Comparison of ENCODE assay signal across 14 cellular contexts in the genomic region with DNA sequence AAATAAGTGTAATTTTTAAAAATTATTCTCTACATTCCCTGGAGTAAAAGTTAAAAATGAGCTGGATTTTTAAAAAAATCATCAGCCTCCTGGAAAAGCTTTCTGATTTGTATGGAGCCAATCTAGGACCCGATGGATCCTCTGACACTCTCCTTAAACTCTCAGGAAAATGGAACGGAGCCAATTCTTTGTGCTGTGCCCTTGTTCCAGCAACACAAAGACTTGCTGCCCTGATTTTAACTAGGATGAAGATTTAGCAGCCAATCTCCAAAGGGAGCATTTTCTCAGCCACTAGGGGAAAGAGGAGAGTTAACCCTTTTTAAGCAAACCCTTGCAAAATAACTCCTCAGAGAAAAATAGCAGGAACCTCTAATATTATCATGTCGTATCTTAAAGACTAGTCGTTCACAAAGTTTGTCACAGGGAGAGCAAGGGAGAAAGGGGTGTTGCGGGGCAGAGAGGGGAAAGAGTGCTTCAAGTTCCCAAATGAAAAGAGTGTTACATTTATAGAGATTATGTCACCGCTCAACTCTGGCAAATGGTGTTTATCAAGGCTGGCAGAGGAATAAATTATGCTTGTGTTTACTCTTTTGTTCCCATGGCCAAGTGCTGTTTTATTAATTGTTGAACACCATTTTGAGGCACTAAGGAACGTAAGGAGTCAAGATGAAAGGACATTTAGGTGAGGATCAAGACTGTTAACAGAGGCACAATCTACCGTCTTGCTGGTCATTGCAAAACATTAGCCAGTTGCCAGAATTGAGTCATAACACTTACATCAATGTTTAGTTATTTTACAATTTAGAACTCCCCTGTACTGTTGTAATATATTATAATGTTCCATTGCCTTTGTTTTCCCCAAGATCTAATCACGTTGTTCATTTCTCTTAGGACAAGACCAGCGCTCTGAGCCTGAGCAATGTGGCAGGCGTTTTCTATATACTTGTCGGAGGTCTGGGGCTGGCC.
DNase-seq lines count a peak whose midpoint lies in the region; ATAC-seq lines count a peak whose summit lies in the region.
"Had no signal": no experiment of that assay in that cellular context is flagged by ENCODE, and none has a peak within 500 bp of the region (broad histone marks: within the 10 kb centered on the region; RNA-seq: fewer than 3 reads in every experiment).

No MANE protein-coding gene starts in this region.

- peak; percentile 8 for DNase-seq in G401 (ENCODE audit: low spot score)
- peak; percentile 28 for DNase-seq in amniotic epithelial cell (ENCODE audit: low read depth)
- peak; percentile 39 for DNase-seq in globus pallidus (ENCODE audit: low spot score)
- no peak for DNase-seq in sciatic nerve (ENCODE audit: low spot score)
- no peak for DNase-seq in activated effector memory CD4-positive, alpha-beta T cell treated with Interleukin-2 at 50 U/mL for 16 hours
- no peak for DNase-seq in CD1c-positive myeloid dendritic cell (ENCODE audit: extremely low spot score)
- no peak for DNase-seq in NCI-H510A treated with DMSO at 0.1 percent for 48 hours (lab: John Stamatoyannopoulos, UW)
- no peak for DNase-seq in Karpas-422
- DNase-seq: Caco-2; stimulated activated CD4-positive, alpha-beta T cell treated with anti-CD3 and anti-CD28 coated beads, Interleukin-1b, Interleukin-23, amount 100 ng/mL, for 48 hours; stimulated activated naive CD8-positive, alpha-beta T cell treated with anti-CD3 and anti-CD28 coated beads, Interleukin-15, Interleukin-2, amounts not matched to agents 100 U/mL and 50 U/mL, for 24 hours had no signal

- no peak overlapping the region for H3K27ac ChIP-seq in Karpas-422 (ENCODE audit: low read length)
- H3K27ac ChIP-seq: epithelial cell of prostate, SJSA1, VCaP had no signal

- intact Hi-C loops in sciatic nerve (cut with DNase I), result no loop called here

- H3K9me3 ChIP-seq in Karpas-422 (ENCODE audit: low read length), result no peaks in the 10 kb centered on the region
- H3K9me3 ChIP-seq: Caco-2, SJSA1 had no signal

- no peaks in the 10 kb centered on the region for H3K27me3 ChIP-seq in Karpas-422 (ENCODE audit: low read length)
- H3K27me3 ChIP-seq: SJSA1 had no signal

- peak; percentile 60 for ATAC-seq in sciatic nerve
- ATAC-seq: stimulated activated naive CD8-positive, alpha-beta T cell treated with anti-CD3 and anti-CD28 coated beads, Interleukin-15, Interleukin-2, amounts not matched to agents 100 U/mL and 50 U/mL, for 24 hours had no signal

- no peaks in the 10 kb centered on the region for H3K9me2 ChIP-seq in Karpas-422 (replicated peaks; ENCODE audit: insufficient read depth, low read length)

- H3K4me3 ChIP-seq in Karpas-422 (ENCODE audit: low read length), result no peak overlapping the region
- H3K4me3 ChIP-seq: SJSA1 had no signal

- no peaks in the 10 kb centered on the region for H3K79me2 ChIP-seq in Karpas-422 (ENCODE audit: low read length)

- no peak overlapping the region for H3K9ac ChIP-seq in Karpas-422 (ENCODE audit: low read length)

- H3K36me3 ChIP-seq in Karpas-422 (ENCODE audit: insufficient read depth, low read length), result no peaks in the 10 kb centered on the region
- H3K36me3 ChIP-seq: SJSA1 had no signal

- in situ Hi-C loops in G401 (cut with HindIII; ENCODE audit: low sequenced_read_pairs), result no loop called here

- H3K4me1 ChIP-seq in Karpas-422 (ENCODE audit: low read length), result no peaks in the 10 kb centered on the region
- H3K4me1 ChIP-seq: Caco-2, SJSA1 had no signal

- H3K4me2 ChIP-seq in Karpas-422 (ENCODE audit: low read depth, low read length, poor library complexity, severe bottlenecking), result no peak overlapping the region

- no peak overlapping the region for H2AFZ ChIP-seq in Karpas-422 (ENCODE audit: low read length)

- H4K20me1 ChIP-seq in Karpas-422 (ENCODE audit: insufficient read depth, low read depth, low read length), result no peaks in the 10 kb centered on the region

Comparison
In these comparisons a context has a peak if more than half of its experiments do, and no peak if none do; other contexts are left out.
1. DNase-seq: peak in G401 (single experiment), amniotic epithelial cell (single experiment) and globus pallidus (single experiment); none in sciatic nerve (single experiment), activated effector memory CD4-positive, alpha-beta T cell treated with Interleukin-2 at 50 U/mL for 16 hours (single experiment), CD1c-positive myeloid dendritic cell (single experiment), NCI-H510A treated with DMSO at 0.1 percent for 48 hours (single experiment) and Karpas-422 (single experiment).